Comparison of ENCODE assay signal across 1 cellular context in the genomic region with DNA sequence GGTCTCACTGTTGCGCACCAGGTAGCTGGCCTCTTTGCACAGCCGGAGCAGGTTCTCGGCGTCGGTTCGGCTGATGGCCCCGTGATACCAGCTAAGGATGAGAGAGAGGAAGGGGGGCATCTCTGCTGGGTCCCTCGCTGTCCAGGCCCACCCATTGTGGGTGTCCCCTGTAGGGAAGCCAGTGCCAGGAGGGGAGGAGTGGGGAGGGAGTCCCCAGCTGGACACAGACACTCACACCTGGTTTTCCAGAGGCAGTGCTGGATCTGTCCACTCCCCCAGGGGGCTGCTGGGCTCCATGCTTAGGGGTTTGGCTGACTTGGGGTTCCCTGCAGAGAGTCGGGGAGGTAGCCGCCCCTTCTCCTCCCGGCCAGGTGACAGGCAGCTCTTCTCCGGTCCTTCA.
TF ChIP-seq lines count a peak whose summit lies in the region.

No MANE protein-coding gene starts in this region.

TF ChIP-seq in HepG2, 621 proteins besides CTCF, POLR2A, EP300 and RAD21:
- no peak for TF ChIP-seq ZNF792 (CRISPR knock-in tag; IDR thresholded peaks at IDR 0.05)
- peak; percentile 46 for TF ChIP-seq AGO2 (optimal IDR thresholded peaks at IDR 0.05; ENCODE audit: low read depth, low read length)
